1 cellular context compared by ENCODE assay signal in genomic region chr16:64092284-64092683, GRCh38.
TF ChIP-seq lines count a peak whose summit lies in the region.

No MANE protein-coding gene starts in this region.

TF ChIP-seq in SK-N-SH, 30 proteins besides CTCF, POLR2A, EP300 and RAD21 (continued from another document):
- peak; percentile 70 for TF ChIP-seq TCF12 (IDR thresholded peaks at IDR 0.05)
- no peak for TF ChIP-seq GATA2 (CRISPR knock-in tag; IDR thresholded peaks at IDR 0.05)
- TF ChIP-seq CHD2 (IDR thresholded peaks at IDR 0.05; ENCODE audit: low read length, partially characterized antibody), result no peak
